1 cellular context compared by ENCODE assay signal in the genomic region with DNA sequence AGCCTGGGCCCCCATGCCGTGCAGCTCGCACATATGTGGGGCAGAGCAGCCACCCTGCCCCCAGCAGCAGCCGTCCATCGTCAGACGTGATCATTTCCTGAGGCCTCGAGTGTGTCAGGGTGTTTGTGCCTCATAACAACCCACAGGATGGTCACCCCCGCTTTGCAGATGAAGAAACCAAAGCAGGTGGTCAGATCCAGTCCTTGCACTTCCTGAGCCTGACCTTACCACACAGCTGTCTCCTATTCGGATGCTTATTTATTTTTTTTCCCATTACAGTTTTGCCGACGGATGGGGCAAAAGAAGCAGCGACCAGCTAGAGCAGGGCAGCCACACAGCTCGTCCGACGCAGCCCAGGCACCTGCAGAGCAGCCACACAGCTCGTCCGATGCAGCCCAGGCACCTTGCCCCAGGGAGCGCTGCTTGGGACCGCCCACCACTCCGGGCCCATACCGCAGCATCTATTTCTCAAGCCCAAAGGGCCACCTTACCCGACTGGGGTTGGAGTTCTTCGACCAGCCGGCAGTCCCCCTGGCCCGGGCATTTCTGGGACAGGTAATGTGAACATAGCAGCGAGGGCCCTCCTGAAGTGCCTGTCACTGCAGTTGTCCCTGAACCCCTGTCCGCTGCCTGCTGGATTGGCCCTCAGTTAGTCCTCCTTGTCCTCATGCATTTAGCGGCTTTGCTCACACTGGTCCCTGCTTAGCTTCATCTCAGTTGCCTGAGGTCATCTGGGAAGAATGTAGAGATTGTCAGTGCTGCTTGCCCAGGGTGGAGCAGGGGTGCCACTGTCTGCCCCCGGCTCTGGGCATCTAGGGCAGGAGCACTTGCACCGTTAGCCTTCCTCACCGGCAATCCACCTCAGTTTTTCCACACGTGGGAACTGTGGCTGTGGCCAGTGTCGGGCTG.
TF ChIP-seq lines count a peak whose summit lies in the region.

No MANE protein-coding gene starts in this region.

TF ChIP-seq in H1, 55 proteins besides CTCF, POLR2A, EP300 and RAD21:
- TF ChIP-seq BRCA1 (IDR thresholded peaks at IDR 0.05; ENCODE audit: low read depth, low read length) (no peak), CTBP2 (IDR thresholded peaks at IDR 0.05; ENCODE audit: borderline replicate concordance, insufficient read depth, insufficient read length, low read length) (no peak), HDAC2 (IDR thresholded peaks at IDR 0.05; ENCODE audit: borderline replicate concordance in 1 of 2, low read depth in 2 of 2, low read length in 2 of 2) (no peak), SP1 (IDR thresholded peaks at IDR 0.05; ENCODE audit: low read depth, low read length) (no peak), CEBPB (IDR thresholded peaks at IDR 0.05; ENCODE audit: low read depth, low read length) (no peak), POU5F1 (IDR thresholded peaks at IDR 0.05; ENCODE audit: low read depth, low read length) (no peak), CHD2 (IDR thresholded peaks at IDR 0.05; ENCODE audit: low read length) (no peak), EGR1 (IDR thresholded peaks at IDR 0.05; ENCODE audit: borderline replicate concordance, low read depth, low read length) (no peak), CHD1 (IDR thresholded peaks at IDR 0.05; ENCODE audit: low read depth, low read length) (no peak), POLR2AphosphoS5 (IDR thresholded peaks at IDR 0.05; ENCODE audit: low read depth, low read length) (no peak), YY1 (IDR thresholded peaks at IDR 0.05; ENCODE audit: low read depth, low read length) (no peak), TCF12 (IDR thresholded peaks at IDR 0.05; ENCODE audit: low read depth, low read length) (no peak), RXRA (IDR thresholded peaks at IDR 0.05; ENCODE audit: insufficient read depth, low read depth, low read length) (no peak), MAFK (IDR thresholded peaks at IDR 0.05; ENCODE audit: low read depth, low read length) (no peak)
- TF ChIP-seq, protein P1, sequence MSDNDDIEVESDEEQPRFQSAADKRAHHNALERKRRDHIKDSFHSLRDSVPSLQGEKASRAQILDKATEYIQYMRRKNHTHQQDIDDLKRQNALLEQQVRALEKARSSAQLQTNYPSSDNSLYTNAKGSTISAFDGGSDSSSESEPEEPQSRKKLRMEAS (IDR thresholded peaks at IDR 0.05) = no peak
- TF ChIP-seq, protein P2, sequence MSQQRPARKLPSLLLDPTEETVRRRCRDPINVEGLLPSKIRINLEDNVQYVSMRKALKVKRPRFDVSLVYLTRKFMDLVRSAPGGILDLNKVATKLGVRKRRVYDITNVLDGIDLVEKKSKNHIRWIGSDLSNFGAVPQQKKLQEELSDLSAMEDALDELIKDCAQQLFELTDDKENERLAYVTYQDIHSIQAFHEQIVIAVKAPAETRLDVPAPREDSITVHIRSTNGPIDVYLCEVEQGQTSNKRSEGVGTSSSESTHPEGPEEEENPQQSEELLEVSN (IDR thresholded peaks at IDR 0.05) = no peak
